ENCODE assay signal across 26 cellular contexts in genomic region chrX:52509916-52510315, GRCh38. TPM values are rescaled to one million over a fixed set of nuclear protein-coding genes. Genes with fewer than 3 reads are reported as not detected.
DNase-seq lines count a peak whose midpoint lies in the region; ATAC-seq, FAIRE-seq and TF ChIP-seq lines count a peak whose summit lies in the region.
"Had no signal": no experiment of that assay in that cellular context is flagged by ENCODE, and none has a peak within 500 bp of the region (broad histone marks: within the 10 kb centered on the region; RNA-seq: fewer than 3 reads in every experiment).

No MANE protein-coding gene starts in this region.

- ATAC-seq in GM19328 (IDR thresholded peaks at IDR 0.05; ENCODE audit: unreplicated experiment) = no peak
- ATAC-seq: GM12878 had no signal

- peaks cover 19% of the 10 kb centered on the region for H3K36me3 ChIP-seq in SK-N-MC (ENCODE audit: insufficient read depth, low read length)
- no peaks in the 10 kb centered on the region for H3K36me3 ChIP-seq in kidney (ENCODE audit: control insufficient read depth in 1 of 2, insufficient read depth in 2 of 2, low read length in 2 of 2)
- H3K36me3 ChIP-seq: BE2C; BLaER1 treated with 17β-estradiol and CSF1 and Interleukin-3, amounts not matched to agents 10 nM and 100 nM had no signal

- no peak for FAIRE-seq in kidney (lab: Jason Lieb, UNC)
- FAIRE-seq: A204.1, D721Med, GM12878, GM19239 had no signal

- intact Hi-C loops in kidney (cut with DNase I) = no loop called here

- DNase-seq in activated CD8-positive, alpha-beta memory T cell treated with anti-CD3 and anti-CD28 coated beads for 24 hours = peak; percentile 3
- no peak for DNase-seq in activated CD8-positive, alpha-beta memory T cell treated with anti-CD3 and anti-CD28 coated beads, Interleukin-2, amount 50 U/mL, for 48 hours
- DNase-seq in SK-N-MC (ENCODE audit: low read depth, low spot score) (no peak), kidney (peak; percentile 9), type B pancreatic cell (ENCODE audit: extremely low spot score, unreplicated experiment) (peak; percentile 34), substantia nigra (lab: John Stamatoyannopoulos, UW) (no peak)
- DNase-seq: ACHN; AML-193; BE2C; CD4-positive, alpha-beta T cell; CD8-positive, alpha-beta memory T cell; DMS 273 treated with DMSO at 0.1 percent for 48 hours; DMS79; EL; GDM1; GOT3; H7; HCEC 1CT had no signal

- no peak overlapping the region for H3K4me3 Mint-ChIP-seq in type B pancreatic cell
- H3K4me3 Mint-ChIP-seq: CD14-positive monocyte; CD4-positive, alpha-beta T cell; CD8-positive, alpha-beta memory T cell had no signal

- H3K9me3 ChIP-seq in SK-N-MC (ENCODE audit: low read depth, low read length) (no peaks in the 10 kb centered on the region), kidney (ENCODE audit: control insufficient read depth in 1 of 2, low read length in 2 of 2) (no peaks in the 10 kb centered on the region)
- H3K9me3 ChIP-seq: BE2C had no signal

- H3K4me1 ChIP-seq in kidney (ENCODE audit: control insufficient read depth in 1 of 2, insufficient read depth in 1 of 2, low read depth in 1 of 2, low read length in 2 of 2) = no peaks in the 10 kb centered on the region
- H3K4me1 ChIP-seq: BE2C; BLaER1 treated with 17β-estradiol and CSF1 and Interleukin-3, amounts not matched to agents 10 nM and 100 nM had no signal

- H3K36me3 Mint-ChIP-seq in type B pancreatic cell = no peaks in the 10 kb centered on the region
- H3K36me3 Mint-ChIP-seq: CD14-positive monocyte; CD8-positive, alpha-beta memory T cell had no signal

- no peaks in the 10 kb centered on the region for H3K27me3 Mint-ChIP-seq in type B pancreatic cell
- H3K27me3 Mint-ChIP-seq: CD4-positive, alpha-beta T cell had no signal

- H3K27ac ChIP-seq in SK-N-MC (peak overlapping the region; percentile 72), kidney (ENCODE audit: low read depth in 2 of 2, low read length in 2 of 2) (no peak overlapping the region), substantia nigra (ENCODE audit: low read depth, low read length, poor library complexity, severe bottlenecking) (no peak overlapping the region)
- H3K27ac ChIP-seq: 22Rv1; BLaER1 treated with 17β-estradiol and CSF1 and Interleukin-3, amounts not matched to agents 10 nM and 100 nM had no signal

- no peak overlapping the region for H3K4me3 ChIP-seq in SK-N-MC
- H3K4me3 ChIP-seq in kidney (ENCODE audit: low read length in 2 of 2) = no peak overlapping the region
- H3K4me3 ChIP-seq: BLaER1 treated with 17β-estradiol and CSF1 and Interleukin-3, amounts not matched to agents 10 nM and 100 nM; GM12878 had no signal

- TF ChIP-seq CTCF in kidney (IDR thresholded peaks at IDR 0.05; ENCODE audit: borderline replicate concordance, extremely low read depth, insufficient read depth) = no peak
- no peak for TF ChIP-seq CTCF in type B pancreatic cell (conservative IDR thresholded peaks at IDR 0.05)

- H3K9ac ChIP-seq in SK-N-MC (ENCODE audit: insufficient read length) = no peak overlapping the region
- no peak overlapping the region for H3K9ac ChIP-seq in kidney (ENCODE audit: low read length in 2 of 2)
- H3K9ac ChIP-seq: BLaER1 treated with 17β-estradiol and CSF1 and Interleukin-3, amounts not matched to agents 10 nM and 100 nM had no signal

- no peaks in the 10 kb centered on the region for H3K4me1 Mint-ChIP-seq in type B pancreatic cell (ENCODE audit: unreplicated experiment)
- H3K4me1 Mint-ChIP-seq: CD14-positive monocyte; CD8-positive, alpha-beta memory T cell had no signal

- no peak overlapping the region for H3K27ac Mint-ChIP-seq in type B pancreatic cell
- H3K27ac Mint-ChIP-seq: CD4-positive, alpha-beta T cell; CD8-positive, alpha-beta memory T cell had no signal

- no peaks in the 10 kb centered on the region for H3K9me3 Mint-ChIP-seq in type B pancreatic cell
- H3K9me3 Mint-ChIP-seq: CD4-positive, alpha-beta T cell; CD8-positive, alpha-beta memory T cell had no signal

RNA-seq across cellular contexts. Expression of gene XAGE1B, which starts 6.9 kb away (rescaled TPM):
- total RNA-seq in kidney (not detected), type B pancreatic cell (ENCODE audit: low replicate concordance) (not detected in 2 replicates)
- not detected for polyA plus RNA-seq in kidney (ENCODE audit: insufficient read depth, low read depth, low replicate concordance)
- total RNA-seq: CD4-positive, alpha-beta T cell; CD8-positive, alpha-beta memory T cell; GM12878; H7 had no signal
- polyA plus RNA-seq: CD14-positive monocyte; CD8-positive, alpha-beta memory T cell; GM12878 had no signal

RNA-seq across cellular contexts. Expression of gene XAGE1A, which starts 14.3 kb away (rescaled TPM):
- total RNA-seq in kidney (not detected), type B pancreatic cell (ENCODE audit: low replicate concordance) (not detected in 2 replicates)
- polyA plus RNA-seq in kidney (ENCODE audit: insufficient read depth, low read depth, low replicate concordance) = not detected
- total RNA-seq: CD4-positive, alpha-beta T cell; CD8-positive, alpha-beta memory T cell; GM12878; H7 had no signal
- polyA plus RNA-seq: CD14-positive monocyte; CD8-positive, alpha-beta memory T cell; GM12878 had no signal

Comparison
In these comparisons a context has a peak if more than half of its experiments do, and no peak if none do; other contexts are left out.
1. DNase-seq: peak in activated CD8-positive, alpha-beta memory T cell treated with anti-CD3 and anti-CD28 coated beads for 24 hours (single experiment), kidney (single experiment) and type B pancreatic cell (single experiment); none in activated CD8-positive, alpha-beta memory T cell treated with anti-CD3 and anti-CD28 coated beads, Interleukin-2, amount 50 U/mL, for 48 hours (single experiment), SK-N-MC (single experiment) and substantia nigra (0 of 49).